In the genomic region with DNA sequence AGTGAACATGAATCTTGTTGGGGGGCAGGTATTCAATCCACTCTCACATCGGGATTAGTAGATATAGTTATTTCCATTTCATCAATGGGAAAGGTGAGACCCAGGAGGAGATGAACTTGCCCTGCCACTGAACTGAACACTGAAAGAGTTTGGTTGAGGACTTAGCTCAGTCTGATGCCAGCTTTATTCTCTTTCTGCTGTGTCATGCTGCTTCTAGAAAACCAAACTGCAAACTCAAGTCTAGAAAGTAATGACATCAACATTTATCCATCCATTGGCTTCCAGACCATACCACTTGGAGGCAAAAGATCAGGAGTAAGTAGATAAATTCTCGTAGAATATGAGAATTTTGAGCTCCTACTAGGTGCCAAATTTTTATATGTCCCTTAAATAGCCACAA, we compare ENCODE assay signal across 22 cellular contexts.
"Had no signal": no experiment of that assay in that cellular context is flagged by ENCODE, and none has a peak within 500 bp of the region (broad histone marks: within the 10 kb centered on the region; RNA-seq: fewer than 3 reads in every experiment).

No MANE protein-coding gene starts in this region.

- H3K36me3 ChIP-seq: MG63, Peyer's patch had no signal

- H3K4me3 ChIP-seq: MG63, Peyer's patch had no signal

- DNase-seq: activated CD4-positive, alpha-beta T cell treated with anti-CD3 and anti-CD28 coated beads for 4 hours; activated CD8-positive, alpha-beta memory T cell treated with anti-CD3 and anti-CD28 coated beads, Interleukin-2, amount 50 U/mL, for 4 hours; activated CD8-positive, alpha-beta T cell treated with anti-CD3 and anti-CD28 coated beads for 36 hours; activated gamma-delta T cell treated with Interleukin-2 at 50 U/mL for 16 hours; activated naive CD4-positive, alpha-beta T cell treated with anti-CD3 and anti-CD28 coated beads, Interleukin-2, amount 10 ng/mL, durations not matched to agents 7 days and 5 days; activated naive CD8-positive, alpha-beta T cell treated with anti-CD3 and anti-CD28 coated beads for 36 hours; activated T-cell treated with anti-CD3 and anti-CD28 coated beads, Interleukin-2, amount 50 U/mL, for 72 hours; MG63; MV-4-11; NCI-H1092 treated with DMSO at 0.1 percent for 48 hours; NCI-H1417 treated with DMSO at 0.1 percent for 48 hours; NCI-H1694; NCI-H2029; NCI-H2107; NCI-H2171 treated with DMSO at 0.1 percent for 48 hours; NCI-H226; NCI-H510A; NCI-H526 treated with DMSO at 0.1 percent for 48 hours; NCI-H82; Peyer's patch; Right ventricle myocardium superior had no signal

- H3K27me3 ChIP-seq: MG63, Peyer's patch had no signal

- H3K27ac ChIP-seq: RWPE1 had no signal

- H3K9me3 ChIP-seq: MG63, Peyer's patch had no signal
